13 cellular contexts compared by ENCODE assay signal in the genomic region with DNA sequence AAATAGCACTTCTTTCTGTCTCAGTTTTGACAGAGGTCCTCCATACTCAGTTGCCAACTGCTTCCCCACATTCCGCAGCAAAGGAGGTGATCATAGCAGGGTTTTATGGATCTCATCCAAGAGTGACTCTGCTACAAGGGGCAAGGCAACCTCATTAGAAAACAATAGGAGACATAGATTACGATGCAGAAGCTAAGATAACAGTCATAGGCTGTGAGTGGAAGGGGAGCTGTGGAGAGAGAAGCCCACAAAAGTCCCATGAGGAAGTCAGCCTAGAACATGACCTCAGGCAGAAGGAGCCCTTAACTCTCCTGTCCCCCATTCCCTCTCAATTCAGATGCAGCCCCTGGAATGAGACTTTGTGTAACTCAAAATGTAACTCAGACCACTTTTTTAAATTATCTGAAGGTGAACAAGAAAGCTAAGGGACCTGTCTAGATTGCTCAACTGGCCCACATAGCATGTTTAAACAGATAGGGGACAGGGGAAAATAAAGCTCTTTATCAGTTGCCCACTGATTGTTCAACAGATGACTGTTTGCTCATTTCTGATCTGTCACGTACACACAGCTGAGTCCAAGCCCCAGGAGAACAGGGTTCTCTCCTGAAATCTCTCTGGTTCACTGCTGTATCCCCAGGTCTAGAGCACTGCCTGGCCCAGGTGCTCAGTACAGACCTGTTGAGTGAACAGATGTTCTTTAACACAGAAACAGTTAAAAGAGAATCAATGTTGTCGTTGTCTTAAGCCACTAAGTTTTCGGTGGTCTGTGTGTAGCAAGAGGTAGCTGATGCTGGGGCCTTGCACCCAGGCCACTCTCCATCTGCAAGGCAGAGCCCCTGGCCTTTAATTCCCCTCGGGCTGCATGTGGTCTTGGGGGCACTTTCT. TPM values are rescaled to one million over a fixed set of nuclear protein-coding genes. Genes with fewer than 3 reads are reported as not detected.
A peak's percentile ranks its signal among the peaks of the same experiment; 100 is the strongest.
DNase-seq lines count a peak whose midpoint lies in the region; ATAC-seq and TF ChIP-seq lines count a peak whose summit lies in the region.
"Had no signal": no experiment of that assay in that cellular context is flagged by ENCODE, and none has a peak within 500 bp of the region (broad histone marks: within the 10 kb centered on the region; RNA-seq: fewer than 3 reads in every experiment).

No MANE protein-coding gene starts in this region.

- no peak overlapping the region for H3K4me3 Mint-ChIP-seq in activated CD4-positive, alpha-beta T cell treated with anti-CD3 and anti-CD28 coated beads, Interleukin-2, amount 10 ng/mL, durations not matched to agents 7 days and 5 days

- no peak for TF ChIP-seq POLR2A in prostate gland (IDR thresholded peaks at IDR 0.05)

- H3K4me1 ChIP-seq in fibroblast of lung (ENCODE audit: control insufficient read depth, extremely low read depth, insufficient read depth, low read length): peaks cover 2% of the 10 kb centered on the region
- no peaks in the 10 kb centered on the region for H3K4me1 ChIP-seq in prostate gland (replicated peaks)

- peaks cover 2% of the 10 kb centered on the region for H3K27me3 ChIP-seq in fibroblast of lung (ENCODE audit: control insufficient read depth, insufficient read depth, low read length)
- no peaks in the 10 kb centered on the region for H3K27me3 ChIP-seq in prostate gland (replicated peaks; ENCODE audit: insufficient read depth)

- H3K4me2 ChIP-seq in fibroblast of lung (ENCODE audit: extremely low read depth, insufficient read depth, low read length): no peak overlapping the region

- peaks cover 13% of the 10 kb centered on the region for H3K36me3 Mint-ChIP-seq in activated CD4-positive, alpha-beta T cell treated with anti-CD3 and anti-CD28 coated beads, Interleukin-2, amount 10 ng/mL, durations not matched to agents 7 days and 5 days (ENCODE audit: low read depth)

- intact Hi-C loops in prostate gland (cut with DNase I): no loop called here

- H3K27ac ChIP-seq in fibroblast of lung (ENCODE audit: insufficient read depth, low read length) (no peak overlapping the region), prostate gland (peak overlapping the region; percentile 91 to 95)

- no peaks in the 10 kb centered on the region for H3K36me3 ChIP-seq in fibroblast of lung (ENCODE audit: control insufficient read depth, insufficient read depth, low read length)
- H3K36me3 ChIP-seq in prostate gland: no peaks in the 10 kb centered on the region

- no peak overlapping the region for H3K9ac ChIP-seq in fibroblast of lung (ENCODE audit: insufficient read depth, low read length)

- H3K9me3 Mint-ChIP-seq in activated CD4-positive, alpha-beta T cell treated with anti-CD3 and anti-CD28 coated beads, Interleukin-2, amount 10 ng/mL, durations not matched to agents 7 days and 5 days: no peaks in the 10 kb centered on the region

- peaks cover 5% of the 10 kb centered on the region for H4K20me1 ChIP-seq in fibroblast of lung (ENCODE audit: control insufficient read depth, extremely low read depth, insufficient read depth, low read length)

- peaks cover 35% of the 10 kb centered on the region for H3K79me2 ChIP-seq in fibroblast of lung (ENCODE audit: control insufficient read depth, insufficient read depth, low read length)

- H3K4me3 ChIP-seq in fibroblast of lung (replicated peaks in 1 of 4; ENCODE audit: control extremely low read depth in 1 of 4, insufficient read depth in 1 of 4, low read depth in 3 of 4, low read length in 4 of 4): no peak overlapping the region
- no peak overlapping the region for H3K4me3 ChIP-seq in prostate gland

- H3K9me3 ChIP-seq in fibroblast of lung (ENCODE audit: control insufficient read depth, insufficient read depth, low read depth, low read length): no peaks in the 10 kb centered on the region
- no peaks in the 10 kb centered on the region for H3K9me3 ChIP-seq in prostate gland

- peak overlapping the region; percentile 72 for H3K27ac Mint-ChIP-seq in activated CD4-positive, alpha-beta T cell treated with anti-CD3 and anti-CD28 coated beads, Interleukin-2, amount 10 ng/mL, durations not matched to agents 7 days and 5 days

- TF ChIP-seq CTCF in fibroblast of lung (conservative IDR thresholded peaks at IDR 0.05 in 1 of 2, IDR thresholded peaks at IDR 0.05 in 1 of 2; ENCODE audit: low read depth in 1 of 2, low read length in 2 of 2) (no peak), prostate gland (IDR thresholded peaks at IDR 0.05) (no peak)

- H3K4me1 Mint-ChIP-seq in activated CD4-positive, alpha-beta T cell treated with anti-CD3 and anti-CD28 coated beads, Interleukin-2, amount 10 ng/mL, durations not matched to agents 7 days and 5 days: peaks cover 41% of the 10 kb centered on the region

- CTCF ChIA-PET in activated CD4-positive, alpha-beta T cell treated with anti-CD3 and anti-CD28 coated beads, Interleukin-2, amount 10 ng/mL, durations not matched to agents 7 days and 5 days (lab: Charles Lee): interaction anchor here (0.6 to 1.2 kb wide), 2 partner anchors 21 to 286 kb away, joined by 3 read pairs; no protein-coding TSS in a partner anchor

- POLR2A ChIA-PET in activated CD4-positive, alpha-beta T cell treated with anti-CD3 and anti-CD28 coated beads, Interleukin-2, amount 10 ng/mL, durations not matched to agents 7 days and 5 days (lab: Charles Lee): no interaction called here

- ATAC-seq in HG02571 (IDR thresholded peaks at IDR 0.05; ENCODE audit: unreplicated experiment) (no peak), HG02759 (IDR thresholded peaks at IDR 0.05; ENCODE audit: unreplicated experiment) (no peak)
- ATAC-seq: left colon had no signal

- H2AFZ ChIP-seq in fibroblast of lung (ENCODE audit: low read length): peak overlapping the region; percentile 22

- WGBS in prostate gland: 73% methylated on average over 6 of the region's 6 CpGs

- DNase-seq in activated CD4-positive, alpha-beta T cell treated with anti-CD3 and anti-CD28 coated beads, Interleukin-2, amount 10 ng/mL, durations not matched to agents 7 days and 5 days: no peak
- no peak for DNase-seq in activated CD4-positive, alpha-beta T cell treated with anti-CD3 and anti-CD28 coated beads for 4 hours
- DNase-seq in OCI-M1 (lab: John Stamatoyannopoulos, UW) (peak; percentile 54), fibroblast of lung (ENCODE audit: low read depth in 2 of 2) (no peak), prostate gland (ENCODE audit: low spot score) (no peak), NCI-H1417 treated with DMSO at 0.1 percent for 48 hours (lab: John Stamatoyannopoulos, UW) (no peak)
- DNase-seq: activated CD4-positive, CD25-positive, alpha-beta regulatory T cell treated with anti-CD3 and anti-CD28 coated beads, Interleukin-2, amount 50 U/mL, for 72 hours; left colon; NCI-H1048; NCI-H524 treated with DMSO at 0.1 percent for 48 hours; SIG-M5 had no signal

- peaks cover 3% of the 10 kb centered on the region for H3K27me3 Mint-ChIP-seq in activated CD4-positive, alpha-beta T cell treated with anti-CD3 and anti-CD28 coated beads, Interleukin-2, amount 10 ng/mL, durations not matched to agents 7 days and 5 days

RNA-seq across cellular contexts. Expression of a gene that starts 1.5 kb away (rescaled TPM):
- 100 to 1,000 TPM; 148 to 171 TPM for total RNA-seq in activated CD4-positive, alpha-beta T cell treated with anti-CD3 and anti-CD28 coated beads, Interleukin-2, amount 10 ng/mL, durations not matched to agents 7 days and 5 days
- total RNA-seq in fibroblast of lung: 145 and 175 TPM in 2 replicates
- 117 and 140 TPM in 2 replicates for polyA plus RNA-seq in fibroblast of lung
- 78.4 and 81.5 TPM in 2 replicates for polyA plus RNA-seq in fibroblast of lung (2012)
- polyA minus RNA-seq in fibroblast of lung (ENCODE audit: low replicate concordance): 76.8 and 152 TPM in 2 replicates
- 100 to 1,000 TPM; 131 to 434 TPM for total RNA-seq in prostate gland

RNA-seq across cellular contexts. Expression of a gene that starts 14.2 kb away (rescaled TPM):
- total RNA-seq in activated CD4-positive, alpha-beta T cell treated with anti-CD3 and anti-CD28 coated beads, Interleukin-2, amount 10 ng/mL, durations not matched to agents 7 days and 5 days: not detected
- total RNA-seq in fibroblast of lung (not detected in 2 replicates), prostate gland (1,000 to 10,000 TPM; 1,381 to 2,749 TPM)
- polyA plus RNA-seq in fibroblast of lung: not detected in 2 replicates
- polyA plus RNA-seq in fibroblast of lung (2012): not detected in 2 replicates
- not detected in 2 replicates for polyA minus RNA-seq in fibroblast of lung (ENCODE audit: low replicate concordance)
- total RNA-seq: left colon had no signal

RNA-seq across cellular contexts. Expression of a gene that starts 59.6 kb away (rescaled TPM):
- total RNA-seq in activated CD4-positive, alpha-beta T cell treated with anti-CD3 and anti-CD28 coated beads, Interleukin-2, amount 10 ng/mL, durations not matched to agents 7 days and 5 days: 10 to 100 TPM; 49.0 to 54.5 TPM
- total RNA-seq in fibroblast of lung (55.0 and 58.8 TPM in 2 replicates), prostate gland (10 to 100 TPM; 60.8 to 93.5 TPM)
- polyA plus RNA-seq in fibroblast of lung: 130 and 145 TPM in 2 replicates
- polyA plus RNA-seq in fibroblast of lung (2012): 95.8 and 115 TPM in 2 replicates
- 16.8 and 18.3 TPM in 2 replicates for polyA minus RNA-seq in fibroblast of lung (ENCODE audit: low replicate concordance)

Comparison
In these comparisons a context has a peak if more than half of its experiments do, and no peak if none do; other contexts are left out.
1. RNA of a gene that starts 14.2 kb away (total RNA-seq): 1,381 to 2,749 TPM in prostate gland; not detected in activated CD4-positive, alpha-beta T cell treated with anti-CD3 and anti-CD28 coated beads, Interleukin-2, amount 10 ng/mL, durations not matched to agents 7 days and 5 days and not detected in fibroblast of lung; every median in the first group is over 1,000 times any median in the second.